8 cellular contexts compared by ENCODE assay signal in the genomic region with DNA sequence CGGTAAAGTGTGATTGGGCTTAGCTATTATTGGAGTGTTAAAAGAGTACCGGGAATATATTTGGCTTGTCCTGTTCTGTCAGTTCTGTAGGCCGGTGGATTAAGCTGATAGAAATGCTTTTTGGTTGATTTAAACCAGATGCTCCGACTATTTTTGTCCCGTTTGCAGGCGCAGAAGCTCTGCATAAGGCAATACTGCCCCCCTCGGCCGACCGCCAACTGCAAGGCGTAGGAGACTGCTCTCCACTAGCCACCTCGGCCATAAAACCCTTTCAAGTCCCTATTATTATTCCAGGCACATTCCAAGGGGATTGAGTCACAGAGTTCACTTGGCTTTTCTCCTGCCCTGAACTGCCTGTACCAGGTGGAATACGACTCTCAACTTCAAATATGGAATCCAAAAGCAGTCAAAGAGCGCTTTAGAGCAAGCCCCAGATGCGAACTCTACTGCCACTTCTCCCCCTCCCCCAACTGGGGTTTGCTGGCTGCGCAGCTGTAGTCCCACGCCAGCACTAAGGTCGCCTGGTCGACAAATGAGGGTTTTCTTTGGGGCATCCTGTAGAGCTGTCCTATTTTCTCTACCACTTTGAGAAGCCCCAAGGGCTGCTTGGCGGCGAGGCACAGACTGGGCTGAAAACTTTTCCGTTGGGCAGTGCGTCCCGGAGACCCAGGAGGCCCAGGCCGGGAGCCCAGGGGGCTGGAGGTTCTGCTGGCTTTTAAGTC.
A peak's percentile ranks its signal among the peaks of the same experiment; 100 is the strongest.
DNase-seq lines count a peak whose midpoint lies in the region; ATAC-seq and TF ChIP-seq lines count a peak whose summit lies in the region.

No MANE protein-coding gene starts in this region.

- peaks cover 2% of the 10 kb centered on the region for H3K36me3 Mint-ChIP-seq in chondrocyte (ENCODE audit: low read depth)

- H3K4me1 Mint-ChIP-seq in chondrocyte (ENCODE audit: low read depth): peaks cover 41% of the 10 kb centered on the region

- TF ChIP-seq CTCF in AG09309 (IDR thresholded peaks at IDR 0.05; ENCODE audit: control insufficient read depth, insufficient read depth, low read depth, low read length, missing control alignments): peak; percentile 86
- peak; percentile 97 for TF ChIP-seq CTCF in chondrocyte (IDR thresholded peaks at IDR 0.05)

- DNase-seq in AG09309 (ENCODE audit: low read depth) (peak; percentile 98), NCI-H2227 (lab: John Stamatoyannopoulos, UW; ENCODE audit: unreplicated experiment) (peak; percentile 83), chondrocyte (ENCODE audit: low spot score) (peak; percentile 98), kidney glomerular epithelial cell (lab: John Stamatoyannopoulos, UW) (peak; percentile 99)
- peak; percentile 75 for DNase-seq in activated CD4-positive, CD25-positive, alpha-beta regulatory T cell treated with anti-CD3 and anti-CD28 coated beads, Interleukin-2, amount 50 U/mL, for 72 hours
- DNase-seq in stimulated activated CD4-positive, alpha-beta T cell treated with anti-CD3 and anti-CD28 coated beads, Interleukin-15, amount 100 ng/mL, for 48 hours (ENCODE audit: low read depth in 2 of 2): peak; percentile 65 to 77

- H3K4me3 Mint-ChIP-seq in chondrocyte (ENCODE audit: unreplicated experiment): peak overlapping the region; percentile 91

- peak overlapping the region; percentile 56 for H3K4me3 ChIP-seq in AG09309 (ENCODE audit: control insufficient read depth, low read depth, low read length)

- H3K27me3 Mint-ChIP-seq in chondrocyte (ENCODE audit: low read depth): no peaks in the 10 kb centered on the region

- peak overlapping the region; percentile 89 for H3K27ac Mint-ChIP-seq in chondrocyte (ENCODE audit: unreplicated experiment)

- no peaks in the 10 kb centered on the region for H3K9me3 Mint-ChIP-seq in chondrocyte (ENCODE audit: low read depth)

- ATAC-seq in GM18907 (IDR thresholded peaks at IDR 0.05; ENCODE audit: unreplicated experiment): peak; percentile 62
- ATAC-seq in HG03175 (IDR thresholded peaks at IDR 0.05; ENCODE audit: unreplicated experiment): peak; percentile 52

Comparison
In these comparisons a context has a peak if more than half of its experiments do, and no peak if none do; other contexts are left out.
1. Peak in every context shown above with its lines: DNase-seq, ATAC-seq and H3K4me3 ChIP-seq.